Comparison of ENCODE assay signal across 9 cellular contexts in genomic region chr9:121440265-121440664, GRCh38. TPM values are rescaled to one million over a fixed set of nuclear protein-coding genes. Genes with fewer than 3 reads are reported as not detected.
DNase-seq lines count a peak whose midpoint lies in the region; ATAC-seq, FAIRE-seq and TF ChIP-seq lines count a peak whose summit lies in the region.
"Had no signal": no experiment of that assay in that cellular context is flagged by ENCODE, and none has a peak within 500 bp of the region (broad histone marks: within the 10 kb centered on the region; RNA-seq: fewer than 3 reads in every experiment).

No MANE protein-coding gene starts in this region.

- CTCF ChIA-PET in BJ (lab: Yijun Ruan, JAX): interaction anchor here (0.6 to 1.7 kb wide), 5 partner anchors 11 to 456 kb away, joined by 3 to 7 read pairs (median 4); no protein-coding TSS in a partner anchor

- ATAC-seq in HG03139 (IDR thresholded peaks at IDR 0.05; ENCODE audit: unreplicated experiment): no peak
- no peak for ATAC-seq in HG02840 (IDR thresholded peaks at IDR 0.05; ENCODE audit: low FRiP score, unreplicated experiment)

- no peak for DNase-seq in BJ (ENCODE audit: low read depth)
- DNase-seq in NCI-H2227 (lab: John Stamatoyannopoulos, UW; ENCODE audit: unreplicated experiment): peak; percentile 28
- peak; percentile 31 for DNase-seq in bronchial epithelial cell (ENCODE audit: low read depth)
- DNase-seq in lung microvascular endothelial cell (ENCODE audit: low read depth in 2 of 2): peak; percentile 44 to 55
- DNase-seq in activated T-cell treated with anti-CD3 and anti-CD28 coated beads, Interleukin-2, amount 50 U/mL, for 48 hours: no peak
- DNase-seq in GM12892 (ENCODE audit: insufficient read length): no peak
- DNase-seq: activated naive CD8-positive, alpha-beta T cell treated with anti-CD3 and anti-CD28 coated beads for 36 hours had no signal

- POLR2A ChIA-PET in BJ (lab: Charles Lee): no interaction called here

- peak; percentile 35 for TF ChIP-seq CTCF in BJ (IDR thresholded peaks at IDR 0.05; ENCODE audit: insufficient read depth, low read depth, low read length)
- TF ChIP-seq CTCF in bronchial epithelial cell (IDR thresholded peaks at IDR 0.05; ENCODE audit: insufficient read depth, low read length, severe bottlenecking): peak; percentile 2

- no peaks in the 10 kb centered on the region for H3K36me3 ChIP-seq in BJ (ENCODE audit: control insufficient read depth, insufficient read depth, low read length)
- no peaks in the 10 kb centered on the region for H3K36me3 ChIP-seq in bronchial epithelial cell (ENCODE audit: control insufficient read depth, insufficient read depth, low read length)

- FAIRE-seq in bronchial epithelial cell (lab: Jason Lieb, UNC) (no peak), GM12892 (lab: Jason Lieb, UNC) (no peak)

- H3K4me3 ChIP-seq in BJ (ENCODE audit: low read depth, low read length): no peak overlapping the region
- no peak overlapping the region for H3K4me3 ChIP-seq in bronchial epithelial cell (ENCODE audit: low read depth, low read length)

- no peak for TF ChIP-seq POLR2A in GM12892 (IDR thresholded peaks at IDR 0.05; ENCODE audit: low read depth, low read length)

- H3K27me3 ChIP-seq in BJ (ENCODE audit: control insufficient read depth, insufficient read depth, low read length) (peaks cover 26% of the 10 kb centered on the region), bronchial epithelial cell (ENCODE audit: control insufficient read depth, insufficient read depth, low read length) (peaks cover 2% of the 10 kb centered on the region)

RNA-seq across cellular contexts. Expression of gene GGTA1, which starts 59.4 kb away (rescaled TPM):
- not detected in 2 replicates for polyA plus RNA-seq in BJ (2011; rRNA removed)
- polyA minus RNA-seq in BJ (2011; rRNA and poly(A)+ RNA removed): not detected in 2 replicates
- 0.13 TPM in 1 of 2 replicates, not detected in the other for total RNA-seq in bronchial epithelial cell
- total RNA-seq in lung microvascular endothelial cell: 5.4 and 9.5 TPM in 2 replicates
- polyA plus RNA-seq in GM12892 (2012; ENCODE audit: missing spikeins): not detected
- total RNA-seq: activated naive CD8-positive, alpha-beta T cell treated with anti-CD3 and anti-CD28 coated beads for 36 hours had no signal

Comparison
In these comparisons a context has a peak if more than half of its experiments do, and no peak if none do; other contexts are left out.
1. DNase-seq: peak in NCI-H2227 (single experiment), bronchial epithelial cell (single experiment) and lung microvascular endothelial cell (2 of 2); none in BJ (single experiment), activated T-cell treated with anti-CD3 and anti-CD28 coated beads, Interleukin-2, amount 50 U/mL, for 48 hours (0 of 2) and GM12892 (single experiment).